1 cellular context compared by ENCODE assay signal in the genomic region with DNA sequence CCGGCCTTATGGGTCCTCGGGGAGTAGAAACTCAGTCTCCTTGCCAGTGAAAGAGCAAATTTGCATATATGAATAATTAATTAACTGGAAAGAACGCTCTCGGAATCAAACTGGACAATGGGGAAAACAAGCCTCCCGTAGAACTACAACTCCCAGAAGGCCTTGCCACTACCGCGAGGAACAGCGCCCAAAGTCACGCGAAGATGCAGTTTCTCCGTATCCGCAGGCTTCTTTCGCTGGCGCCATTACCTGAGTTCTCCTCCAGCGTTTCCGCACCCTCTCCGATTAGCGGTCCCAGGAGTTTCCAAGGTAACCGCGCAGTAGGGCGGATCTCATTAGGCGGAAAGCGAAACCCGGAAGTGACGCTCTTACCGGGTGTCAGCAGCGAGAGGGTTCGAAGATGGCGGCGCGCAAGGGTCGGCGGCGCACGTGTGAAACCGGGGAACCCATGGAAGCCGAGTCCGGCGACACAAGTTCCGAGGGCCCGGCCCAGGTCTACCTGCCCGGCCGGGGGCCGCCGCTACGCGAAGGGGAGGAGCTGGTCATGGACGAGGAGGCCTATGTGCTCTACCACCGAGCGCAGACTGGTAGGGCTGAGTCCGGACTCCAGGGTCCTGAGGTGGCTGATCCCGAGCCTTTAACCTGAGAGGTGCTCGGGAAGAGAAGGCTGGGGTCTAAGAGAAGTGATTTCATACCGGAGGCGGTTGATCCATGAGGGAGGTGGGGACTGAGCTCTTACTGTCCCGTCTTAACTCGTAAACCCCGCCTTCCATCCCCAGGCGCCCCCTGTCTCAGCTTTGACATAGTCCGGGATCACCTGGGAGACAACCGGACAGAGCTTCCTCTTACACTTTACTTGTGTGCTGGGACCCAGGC.
TF ChIP-seq lines count a peak whose summit lies in the region.

A gene (plus strand): TSS at position 378 of the 876 bp plus-strand sequence. CDS start 23 bp downstream, at position 401.

TF ChIP-seq in K562, 482 proteins besides CTCF, POLR2A, EP300 and RAD21 (continued from another document and continues in another):
- TF ChIP-seq, protein P1, sequence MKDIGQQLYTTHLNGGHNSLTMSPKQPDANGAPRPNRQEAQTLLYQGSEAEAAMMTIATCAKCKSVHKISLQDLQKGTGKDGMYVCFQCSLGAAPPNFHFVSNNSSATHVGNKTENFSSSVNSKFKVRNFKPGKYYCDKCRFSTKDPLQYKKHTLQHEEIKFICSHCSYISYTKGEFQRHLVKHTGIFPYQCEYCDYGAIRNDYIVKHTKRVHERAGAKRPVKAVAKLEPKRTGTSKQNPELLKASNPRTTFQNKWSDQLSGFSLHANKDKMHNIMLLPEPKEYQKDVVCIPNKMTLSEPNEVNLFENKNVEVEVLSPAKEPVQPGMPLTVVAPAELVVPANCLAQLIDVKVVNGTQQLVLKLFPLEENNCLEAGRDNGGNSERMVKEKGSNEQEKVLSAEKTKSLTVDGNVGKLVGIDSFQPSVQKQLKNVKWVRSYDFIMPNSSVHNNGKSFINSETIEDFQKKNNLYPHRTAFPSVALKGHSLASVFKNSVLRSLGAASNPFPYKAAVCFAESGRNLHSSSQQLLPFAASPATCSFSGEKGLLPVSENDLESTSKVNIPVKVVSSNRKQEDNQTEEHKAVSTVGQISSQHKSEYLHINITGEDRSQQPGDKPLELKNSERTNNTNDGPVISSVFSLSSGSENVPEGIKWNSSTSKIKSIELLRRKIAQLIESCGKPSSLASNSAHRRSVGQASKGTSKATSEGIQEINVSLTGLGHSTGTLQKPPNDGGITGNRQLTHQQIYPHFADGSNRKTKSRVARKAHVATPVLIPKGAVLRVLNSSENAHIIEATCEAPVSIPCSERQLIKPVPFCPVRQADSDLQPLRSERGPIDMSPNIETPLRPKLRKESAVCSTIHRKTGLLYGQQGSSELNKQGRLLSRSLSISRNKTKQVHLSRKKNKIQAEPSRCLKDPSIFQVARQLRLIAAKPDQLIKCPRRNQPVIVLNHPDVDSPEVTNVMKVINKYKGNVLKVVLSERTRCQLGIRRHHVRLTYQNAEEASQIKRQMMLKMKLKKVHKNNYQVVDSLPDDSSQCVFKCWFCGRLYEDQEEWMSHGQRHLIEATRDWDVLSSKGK (CRISPR knock-in tag; IDR thresholded peaks at IDR 0.05): no peak
- TF ChIP-seq, protein P2, sequence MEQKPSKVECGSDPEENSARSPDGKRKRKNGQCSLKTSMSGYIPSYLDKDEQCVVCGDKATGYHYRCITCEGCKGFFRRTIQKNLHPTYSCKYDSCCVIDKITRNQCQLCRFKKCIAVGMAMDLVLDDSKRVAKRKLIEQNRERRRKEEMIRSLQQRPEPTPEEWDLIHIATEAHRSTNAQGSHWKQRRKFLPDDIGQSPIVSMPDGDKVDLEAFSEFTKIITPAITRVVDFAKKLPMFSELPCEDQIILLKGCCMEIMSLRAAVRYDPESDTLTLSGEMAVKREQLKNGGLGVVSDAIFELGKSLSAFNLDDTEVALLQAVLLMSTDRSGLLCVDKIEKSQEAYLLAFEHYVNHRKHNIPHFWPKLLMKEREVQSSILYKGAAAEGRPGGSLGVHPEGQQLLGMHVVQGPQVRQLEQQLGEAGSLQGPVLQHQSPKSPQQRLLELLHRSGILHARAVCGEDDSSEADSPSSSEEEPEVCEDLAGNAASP (IDR thresholded peaks at IDR 0.05): no peak
- TF ChIP-seq, protein P3, sequence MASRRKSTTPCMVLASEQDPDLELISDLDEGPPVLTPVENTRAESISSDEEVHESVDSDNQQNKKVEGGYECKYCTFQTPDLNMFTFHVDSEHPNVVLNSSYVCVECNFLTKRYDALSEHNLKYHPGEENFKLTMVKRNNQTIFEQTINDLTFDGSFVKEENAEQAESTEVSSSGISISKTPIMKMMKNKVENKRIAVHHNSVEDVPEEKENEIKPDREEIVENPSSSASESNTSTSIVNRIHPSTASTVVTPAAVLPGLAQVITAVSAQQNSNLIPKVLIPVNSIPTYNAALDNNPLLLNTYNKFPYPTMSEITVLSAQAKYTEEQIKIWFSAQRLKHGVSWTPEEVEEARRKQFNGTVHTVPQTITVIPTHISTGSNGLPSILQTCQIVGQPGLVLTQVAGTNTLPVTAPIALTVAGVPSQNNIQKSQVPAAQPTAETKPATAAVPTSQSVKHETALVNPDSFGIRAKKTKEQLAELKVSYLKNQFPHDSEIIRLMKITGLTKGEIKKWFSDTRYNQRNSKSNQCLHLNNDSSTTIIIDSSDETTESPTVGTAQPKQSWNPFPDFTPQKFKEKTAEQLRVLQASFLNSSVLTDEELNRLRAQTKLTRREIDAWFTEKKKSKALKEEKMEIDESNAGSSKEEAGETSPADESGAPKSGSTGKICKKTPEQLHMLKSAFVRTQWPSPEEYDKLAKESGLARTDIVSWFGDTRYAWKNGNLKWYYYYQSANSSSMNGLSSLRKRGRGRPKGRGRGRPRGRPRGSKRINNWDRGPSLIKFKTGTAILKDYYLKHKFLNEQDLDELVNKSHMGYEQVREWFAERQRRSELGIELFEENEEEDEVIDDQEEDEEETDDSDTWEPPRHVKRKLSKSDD (conservative IDR thresholded peaks at IDR 0.05; ENCODE audit: low read length): peak; percentile 18; the same call in 1 of the 2 replicates
- no peak for TF ChIP-seq ZNF124 (CRISPR knock-in tag; IDR thresholded peaks at IDR 0.05)
- TF ChIP-seq FOSL1 (tag; conservative IDR thresholded peaks at IDR 0.05): peak; percentile 53
- TF ChIP-seq, protein P4, sequence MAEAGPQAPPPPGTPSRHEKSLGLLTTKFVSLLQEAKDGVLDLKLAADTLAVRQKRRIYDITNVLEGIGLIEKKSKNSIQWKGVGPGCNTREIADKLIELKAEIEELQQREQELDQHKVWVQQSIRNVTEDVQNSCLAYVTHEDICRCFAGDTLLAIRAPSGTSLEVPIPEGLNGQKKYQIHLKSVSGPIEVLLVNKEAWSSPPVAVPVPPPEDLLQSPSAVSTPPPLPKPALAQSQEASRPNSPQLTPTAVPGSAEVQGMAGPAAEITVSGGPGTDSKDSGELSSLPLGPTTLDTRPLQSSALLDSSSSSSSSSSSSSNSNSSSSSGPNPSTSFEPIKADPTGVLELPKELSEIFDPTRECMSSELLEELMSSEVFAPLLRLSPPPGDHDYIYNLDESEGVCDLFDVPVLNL (CRISPR knock-in tag; IDR thresholded peaks at IDR 0.05; ENCODE audit: low read depth): peak; percentile 56; the same call in 1 of the 2 replicates
- TF ChIP-seq RBBP5 (IDR thresholded peaks at IDR 0.05; ENCODE audit: borderline replicate concordance, insufficient read depth, low read length, poor library complexity, severe bottlenecking): peak; percentile 96
- no peak for TF ChIP-seq ETS2 (tag; IDR thresholded peaks at IDR 0.05; ENCODE audit: borderline replicate concordance, poor library complexity, severe bottlenecking)
- TF ChIP-seq HMGN3 (IDR thresholded peaks at IDR 0.05; ENCODE audit: borderline replicate concordance, extremely low read depth, insufficient read length, low read depth, low read length): peak; percentile 70
- TF ChIP-seq, protein P5, sequence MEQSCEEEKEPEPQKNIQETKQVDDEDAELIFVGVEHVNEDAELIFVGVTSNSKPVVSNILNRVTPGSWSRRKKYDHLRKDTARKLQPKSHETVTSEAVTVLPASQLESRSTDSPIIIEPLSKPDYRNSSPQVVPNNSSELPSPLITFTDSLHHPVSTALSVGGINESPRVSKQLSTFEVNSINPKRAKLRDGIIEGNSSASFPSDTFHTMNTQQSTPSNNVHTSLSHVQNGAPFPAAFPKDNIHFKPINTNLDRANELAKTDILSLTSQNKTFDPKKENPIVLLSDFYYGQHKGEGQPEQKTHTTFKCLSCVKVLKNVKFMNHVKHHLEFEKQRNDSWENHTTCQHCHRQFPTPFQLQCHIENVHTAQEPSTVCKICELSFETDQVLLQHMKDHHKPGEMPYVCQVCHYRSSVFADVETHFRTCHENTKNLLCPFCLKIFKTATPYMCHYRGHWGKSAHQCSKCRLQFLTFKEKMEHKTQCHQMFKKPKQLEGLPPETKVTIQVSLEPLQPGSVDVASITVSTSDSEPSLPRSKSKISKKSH (CRISPR knock-in tag; IDR thresholded peaks at IDR 0.05): no peak
- TF ChIP-seq LARP7 (IDR thresholded peaks at IDR 0.05): no peak
- TF ChIP-seq ZNF232 (CRISPR knock-in tag; IDR thresholded peaks at IDR 0.05): 0 out of 2 replicates have a peak, but pooled peaks have one; percentile 10
- TF ChIP-seq HNRNPUL1 (IDR thresholded peaks at IDR 0.05; ENCODE audit: low read length): no peak
- no peak for TF ChIP-seq CHD4 (IDR thresholded peaks at IDR 0.05; ENCODE audit: insufficient read depth, insufficient replicate concordance, low read depth, low read length, poor library complexity, severe bottlenecking)
- TF ChIP-seq, protein P6, sequence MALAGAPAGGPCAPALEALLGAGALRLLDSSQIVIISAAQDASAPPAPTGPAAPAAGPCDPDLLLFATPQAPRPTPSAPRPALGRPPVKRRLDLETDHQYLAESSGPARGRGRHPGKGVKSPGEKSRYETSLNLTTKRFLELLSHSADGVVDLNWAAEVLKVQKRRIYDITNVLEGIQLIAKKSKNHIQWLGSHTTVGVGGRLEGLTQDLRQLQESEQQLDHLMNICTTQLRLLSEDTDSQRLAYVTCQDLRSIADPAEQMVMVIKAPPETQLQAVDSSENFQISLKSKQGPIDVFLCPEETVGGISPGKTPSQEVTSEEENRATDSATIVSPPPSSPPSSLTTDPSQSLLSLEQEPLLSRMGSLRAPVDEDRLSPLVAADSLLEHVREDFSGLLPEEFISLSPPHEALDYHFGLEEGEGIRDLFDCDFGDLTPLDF (CRISPR knock-in tag; IDR thresholded peaks at IDR 0.05): no peak
- no peak for TF ChIP-seq KLF10 (CRISPR knock-in tag; IDR thresholded peaks at IDR 0.05)
- no peak for TF ChIP-seq KLF13 (tag; IDR thresholded peaks at IDR 0.05; ENCODE audit: borderline replicate concordance, low read depth)
- TF ChIP-seq, protein P7, sequence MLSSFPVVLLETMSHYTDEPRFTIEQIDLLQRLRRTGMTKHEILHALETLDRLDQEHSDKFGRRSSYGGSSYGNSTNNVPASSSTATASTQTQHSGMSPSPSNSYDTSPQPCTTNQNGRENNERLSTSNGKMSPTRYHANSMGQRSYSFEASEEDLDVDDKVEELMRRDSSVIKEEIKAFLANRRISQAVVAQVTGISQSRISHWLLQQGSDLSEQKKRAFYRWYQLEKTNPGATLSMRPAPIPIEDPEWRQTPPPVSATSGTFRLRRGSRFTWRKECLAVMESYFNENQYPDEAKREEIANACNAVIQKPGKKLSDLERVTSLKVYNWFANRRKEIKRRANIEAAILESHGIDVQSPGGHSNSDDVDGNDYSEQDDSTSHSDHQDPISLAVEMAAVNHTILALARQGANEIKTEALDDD (IDR thresholded peaks at IDR 0.05): peak; percentile 59
- TF ChIP-seq ZNF24 (IDR thresholded peaks at IDR 0.05): no peak
- no peak for TF ChIP-seq LEF1 (IDR thresholded peaks at IDR 0.05)
- TF ChIP-seq RFX1 (IDR thresholded peaks at IDR 0.05): peak; percentile 92
- TF ChIP-seq SIX5 (IDR thresholded peaks at IDR 0.05; ENCODE audit: borderline replicate concordance in 1 of 2, insufficient read depth in 1 of 2, low read depth in 1 of 2, low read length in 2 of 2): peak; percentile 73 to 79
- no peak for TF ChIP-seq ADNP (tag; IDR thresholded peaks at IDR 0.05)
- no peak for TF ChIP-seq ZNF347 (CRISPR knock-in tag; IDR thresholded peaks at IDR 0.05; ENCODE audit: low read depth)
- TF ChIP-seq, protein P8, sequence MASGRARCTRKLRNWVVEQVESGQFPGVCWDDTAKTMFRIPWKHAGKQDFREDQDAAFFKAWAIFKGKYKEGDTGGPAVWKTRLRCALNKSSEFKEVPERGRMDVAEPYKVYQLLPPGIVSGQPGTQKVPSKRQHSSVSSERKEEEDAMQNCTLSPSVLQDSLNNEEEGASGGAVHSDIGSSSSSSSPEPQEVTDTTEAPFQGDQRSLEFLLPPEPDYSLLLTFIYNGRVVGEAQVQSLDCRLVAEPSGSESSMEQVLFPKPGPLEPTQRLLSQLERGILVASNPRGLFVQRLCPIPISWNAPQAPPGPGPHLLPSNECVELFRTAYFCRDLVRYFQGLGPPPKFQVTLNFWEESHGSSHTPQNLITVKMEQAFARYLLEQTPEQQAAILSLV (tag; IDR thresholded peaks at IDR 0.05): no peak
- TF ChIP-seq, protein P9, sequence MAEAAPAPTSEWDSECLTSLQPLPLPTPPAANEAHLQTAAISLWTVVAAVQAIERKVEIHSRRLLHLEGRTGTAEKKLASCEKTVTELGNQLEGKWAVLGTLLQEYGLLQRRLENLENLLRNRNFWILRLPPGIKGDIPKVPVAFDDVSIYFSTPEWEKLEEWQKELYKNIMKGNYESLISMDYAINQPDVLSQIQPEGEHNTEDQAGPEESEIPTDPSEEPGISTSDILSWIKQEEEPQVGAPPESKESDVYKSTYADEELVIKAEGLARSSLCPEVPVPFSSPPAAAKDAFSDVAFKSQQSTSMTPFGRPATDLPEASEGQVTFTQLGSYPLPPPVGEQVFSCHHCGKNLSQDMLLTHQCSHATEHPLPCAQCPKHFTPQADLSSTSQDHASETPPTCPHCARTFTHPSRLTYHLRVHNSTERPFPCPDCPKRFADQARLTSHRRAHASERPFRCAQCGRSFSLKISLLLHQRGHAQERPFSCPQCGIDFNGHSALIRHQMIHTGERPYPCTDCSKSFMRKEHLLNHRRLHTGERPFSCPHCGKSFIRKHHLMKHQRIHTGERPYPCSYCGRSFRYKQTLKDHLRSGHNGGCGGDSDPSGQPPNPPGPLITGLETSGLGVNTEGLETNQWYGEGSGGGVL (CRISPR knock-in tag; IDR thresholded peaks at IDR 0.05): no peak
- peak; percentile 39 for TF ChIP-seq ETV1 (tag; conservative IDR thresholded peaks at IDR 0.05; ENCODE audit: low read depth)
- no peak for TF ChIP-seq RAD51 (IDR thresholded peaks at IDR 0.05; ENCODE audit: borderline replicate concordance, low read depth)
- no peak for TF ChIP-seq TAF7 (tag; IDR thresholded peaks at IDR 0.05)
- TF ChIP-seq ZNF197 (CRISPR knock-in tag; IDR thresholded peaks at IDR 0.05; ENCODE audit: low read depth): no peak
- peak; percentile 70 for TF ChIP-seq ASH1L (IDR thresholded peaks at IDR 0.05; ENCODE audit: borderline replicate concordance, low read depth, partially characterized antibody)
- TF ChIP-seq ELF2 (CRISPR knock-in tag; IDR thresholded peaks at IDR 0.05): peak; percentile 77
- no peak for TF ChIP-seq NFATC3 (IDR thresholded peaks at IDR 0.05)
- TF ChIP-seq U2AF1 (optimal IDR thresholded peaks at IDR 0.05; ENCODE audit: low read depth, low read length): no peak
- no peak for TF ChIP-seq ZNF830 (CRISPR knock-in tag; IDR thresholded peaks at IDR 0.05)
- no peak for TF ChIP-seq GATAD2A (IDR thresholded peaks at IDR 0.05)
- TF ChIP-seq, protein P10, sequence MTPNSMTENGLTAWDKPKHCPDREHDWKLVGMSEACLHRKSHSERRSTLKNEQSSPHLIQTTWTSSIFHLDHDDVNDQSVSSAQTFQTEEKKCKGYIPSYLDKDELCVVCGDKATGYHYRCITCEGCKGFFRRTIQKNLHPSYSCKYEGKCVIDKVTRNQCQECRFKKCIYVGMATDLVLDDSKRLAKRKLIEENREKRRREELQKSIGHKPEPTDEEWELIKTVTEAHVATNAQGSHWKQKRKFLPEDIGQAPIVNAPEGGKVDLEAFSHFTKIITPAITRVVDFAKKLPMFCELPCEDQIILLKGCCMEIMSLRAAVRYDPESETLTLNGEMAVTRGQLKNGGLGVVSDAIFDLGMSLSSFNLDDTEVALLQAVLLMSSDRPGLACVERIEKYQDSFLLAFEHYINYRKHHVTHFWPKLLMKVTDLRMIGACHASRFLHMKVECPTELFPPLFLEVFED (CRISPR knock-in tag; conservative IDR thresholded peaks at IDR 0.05): no peak
- TF ChIP-seq MXI1 (IDR thresholded peaks at IDR 0.05; ENCODE audit: low read depth, low read length): peak; percentile 98
- TF ChIP-seq CEBPB (tag; IDR thresholded peaks at IDR 0.05): 0 out of 2 replicates have a peak, but pooled peaks have one; percentile 4
- TF ChIP-seq NEUROD1 (IDR thresholded peaks at IDR 0.05; ENCODE audit: borderline replicate concordance, low read depth, low read length, partially characterized antibody): peak; percentile 35
- TF ChIP-seq SREBF1 (IDR thresholded peaks at IDR 0.05; ENCODE audit: borderline replicate concordance, low read depth, low read length): peak; percentile 37; the same call in 1 of the 2 replicates
